Comparison of ENCODE assay signal across 8 cellular contexts in genomic region chr13:24148414-24149305, GRCh38. TPM values are rescaled to one million over a fixed set of nuclear protein-coding genes. Genes with fewer than 3 reads are reported as not detected.
A peak's percentile ranks its signal among the peaks of the same experiment; 100 is the strongest.
DNase-seq lines count a peak whose midpoint lies in the region; ATAC-seq lines count a peak whose summit lies in the region.

No MANE protein-coding gene starts in this region.

- intact Hi-C loops in left ventricle myocardium superior (cut with micrococcal nuclease): no loop called here

- no peak overlapping the region for H3K4me3 ChIP-seq in mesodermal cell (ENCODE audit: extremely low read depth, insufficient read depth, low read length, poor library complexity, severe bottlenecking)

- WGBS in mesodermal cell (ENCODE audit: insufficient coverage in 2 of 2), 2 experiments: 10 to 33% methylated on average over 3 to 4 of the region's 7 CpGs

- DNase-seq in AG08395 (ENCODE audit: low spot score) (peak; percentile 98), LHCN-M2 (ENCODE audit: low read depth) (peak; percentile 99), dedifferentiated amniotic fluid mesenchymal stem cell (ENCODE audit: extremely low spot score) (peak; percentile 99), left ventricle myocardium superior (no peak), NCI-H69 (lab: John Stamatoyannopoulos, UW) (no peak)

- peaks cover 41% of the 10 kb centered on the region for H3K4me1 ChIP-seq in mesodermal cell (ENCODE audit: control insufficient read depth, insufficient read depth, low read length, poor library complexity, severe bottlenecking)

- no peaks in the 10 kb centered on the region for H3K36me3 ChIP-seq in mesodermal cell (ENCODE audit: control insufficient read depth, insufficient read depth, low read length)

- no peaks in the 10 kb centered on the region for H3K9me3 ChIP-seq in mesodermal cell (ENCODE audit: control insufficient read depth, low read length)

- ATAC-seq in HG02759 (IDR thresholded peaks at IDR 0.05; ENCODE audit: unreplicated experiment) (no peak), left ventricle myocardium superior (no peak)
- no peak for ATAC-seq in activated CD4-positive, CD25-positive, alpha-beta regulatory T cell treated with anti-CD3 and anti-CD28 coated beads, Interleukin-2, amount 50 U/mL, for 24 hours

- peak overlapping the region; percentile 98 for H3K27ac ChIP-seq in mesodermal cell (ENCODE audit: low read depth, low read length, severe bottlenecking)

RNA-seq across cellular contexts. Expression of gene SPATA13, which starts 11.9 kb away (rescaled TPM):
- total RNA-seq in LHCN-M2 (2014; rRNA removed) (9.4 and 12.1 TPM in 2 replicates), left ventricle myocardium superior (7.6 TPM)
- 2.4 TPM for polyA plus RNA-seq in LHCN-M2 (2012)
- 15.3 TPM for polyA plus RNA-seq in mesodermal cell (2013, experiment 1 of 2)
- 14.3 TPM for polyA plus RNA-seq in mesodermal cell (2013, experiment 2 of 2)

Comparison
In these comparisons a context has a peak if more than half of its experiments do, and no peak if none do; other contexts are left out.
1. DNase-seq: peak in AG08395 (single experiment), LHCN-M2 (single experiment) and dedifferentiated amniotic fluid mesenchymal stem cell (single experiment); none in left ventricle myocardium superior (single experiment) and NCI-H69 (single experiment).